8 cellular contexts compared by ENCODE assay signal in genomic region chr19:10086032-10086903, GRCh38. TPM values are rescaled to one million over a fixed set of nuclear protein-coding genes. Genes with fewer than 3 reads are reported as not detected.
DNase-seq lines count a peak whose midpoint lies in the region; ATAC-seq and TF ChIP-seq lines count a peak whose summit lies in the region.

SHFL (plus strand) TSS chr19:10086317; CDS start chr19:10086428, 111 bp downstream.

- H3K9me3 ChIP-seq in Peyer's patch: no peaks in the 10 kb centered on the region

- H3K4me3 ChIP-seq in Peyer's patch (peak within 1 kb of the TSS; percentile 82 to 99 (median 92)), foreskin fibroblast (ENCODE audit: low read depth in 1 of 2, low read length in 2 of 2) (peak within 1 kb of the TSS; percentile 93 to 99)

- H3K36me3 ChIP-seq in Peyer's patch: peaks cover 0 to 25% (median 0%) of the 10 kb centered on the region in 3 donors

- H3K27ac ChIP-seq in Peyer's patch: peak within 1 kb of the TSS; percentile 86 to 92 (median 88)

- TF ChIP-seq CTCF in Peyer's patch (IDR thresholded peaks at IDR 0.05) (no peak), foreskin fibroblast (IDR thresholded peaks at IDR 0.05; ENCODE audit: low read depth, low read length) (no peak), neural crest cell (conservative IDR thresholded peaks at IDR 0.05) (no peak)

- H3K27ac Mint-ChIP-seq in neural crest cell (ENCODE audit: unreplicated experiment): no peak within 1 kb of the TSS
- peak within 1 kb of the TSS; percentile 65 to 93 for H3K27ac Mint-ChIP-seq in stimulated activated naive CD8-positive, alpha-beta T cell treated with anti-CD3 and anti-CD28 coated beads, Interleukin-15, amount 100 ng/mL, for 72 hours

- no peaks in the 10 kb centered on the region for H3K4me1 Mint-ChIP-seq in neural crest cell
- H3K4me1 Mint-ChIP-seq in stimulated activated naive CD8-positive, alpha-beta T cell treated with anti-CD3 and anti-CD28 coated beads, Interleukin-15, amount 100 ng/mL, for 72 hours: peaks cover 18% of the 10 kb centered on the region

- TF ChIP-seq POLR2A in Peyer's patch (IDR thresholded peaks at IDR 0.05): peak; percentile 42 to 43

- H3K4me3 Mint-ChIP-seq in neural crest cell: peak within 1 kb of the TSS; percentile 84
- peak within 1 kb of the TSS; percentile 88 to 90 for H3K4me3 Mint-ChIP-seq in stimulated activated naive CD8-positive, alpha-beta T cell treated with anti-CD3 and anti-CD28 coated beads, Interleukin-15, amount 100 ng/mL, for 72 hours

- peak; percentile 79 for DNase-seq in NK-92 treated with Interleukin-12 subunit alpha and Interleukin-12 subunit beta, amount 100 ng/mL, for 24 hours (lab: John Stamatoyannopoulos, UW)
- no peak for DNase-seq in NK-92 (lab: John Stamatoyannopoulos, UW; ENCODE audit: unreplicated experiment)
- DNase-seq in Peyer's patch: peak; percentile 82 to 94 (median 89)
- DNase-seq in activated gamma-delta T cell (lab: John Stamatoyannopoulos, UW): peak; percentile 76
- peak; percentile 56 to 87 for DNase-seq in foreskin fibroblast
- no peak for DNase-seq in neural crest cell (ENCODE audit: low read depth, low spot score)
- peak; percentile 84 to 86 for DNase-seq in stimulated activated naive CD8-positive, alpha-beta T cell treated with anti-CD3 and anti-CD28 coated beads, Interleukin-15, amount 100 ng/mL, for 72 hours

- H3K27me3 ChIP-seq in Peyer's patch: no peaks in the 10 kb centered on the region

- H3K27me3 Mint-ChIP-seq in neural crest cell (ENCODE audit: low read depth): peaks cover 59% of the 10 kb centered on the region
- no peaks in the 10 kb centered on the region for H3K27me3 Mint-ChIP-seq in stimulated activated naive CD8-positive, alpha-beta T cell treated with anti-CD3 and anti-CD28 coated beads, Interleukin-15, amount 100 ng/mL, for 72 hours

- ATAC-seq in HG03108 (IDR thresholded peaks at IDR 0.05; ENCODE audit: unreplicated experiment): peak; percentile 80
- ATAC-seq in stimulated activated naive CD8-positive, alpha-beta T cell treated with anti-CD3 and anti-CD28 coated beads, Interleukin-15, amount 100 ng/mL, for 72 hours: peak; percentile 97

- no peaks in the 10 kb centered on the region for H3K9me3 Mint-ChIP-seq in neural crest cell
- H3K9me3 Mint-ChIP-seq in stimulated activated naive CD8-positive, alpha-beta T cell treated with anti-CD3 and anti-CD28 coated beads, Interleukin-15, amount 100 ng/mL, for 72 hours: no peaks in the 10 kb centered on the region

- peaks cover 0 to 10% (median 4%) of the 10 kb centered on the region in 4 donors for H3K4me1 ChIP-seq in Peyer's patch

- no peaks in the 10 kb centered on the region for H3K36me3 Mint-ChIP-seq in neural crest cell (ENCODE audit: low read depth)

RNA-seq across cellular contexts. Expression of gene SHFL, which starts in this region (rescaled TPM):
- total RNA-seq in Peyer's patch (100 to 1,000 TPM in 1 of 4 donors, 10 to 100 TPM in 3; 39.9 to 125 (median 62.7) TPM), neural crest cell (0.89 and 0.93 TPM in 2 replicates)

Comparison
In these comparisons a context has a peak if more than half of its experiments do, and no peak if none do; other contexts are left out.
1. RNA of gene SHFL (total RNA-seq): 39.9 to 125 TPM in Peyer's patch; 0.89 to 0.93 TPM in neural crest cell; every median in the first group is over 10 times any median in the second.
2. DNase-seq: peak in NK-92 treated with Interleukin-12 subunit alpha and Interleukin-12 subunit beta, amount 100 ng/mL, for 24 hours (single experiment), Peyer's patch (3 of 3), activated gamma-delta T cell (single experiment), foreskin fibroblast (2 of 2) and stimulated activated naive CD8-positive, alpha-beta T cell treated with anti-CD3 and anti-CD28 coated beads, Interleukin-15, amount 100 ng/mL, for 72 hours (2 of 2); none in NK-92 (single experiment) and neural crest cell (single experiment).